In genomic region chr16:31032736-31033708, GRCh38 we compare ENCODE assay signal across 1 cellular context.
A peak's percentile ranks its signal among the peaks of the same experiment; 100 is the strongest.
TF ChIP-seq lines count a peak whose summit lies in the region.

A gene with protein sequence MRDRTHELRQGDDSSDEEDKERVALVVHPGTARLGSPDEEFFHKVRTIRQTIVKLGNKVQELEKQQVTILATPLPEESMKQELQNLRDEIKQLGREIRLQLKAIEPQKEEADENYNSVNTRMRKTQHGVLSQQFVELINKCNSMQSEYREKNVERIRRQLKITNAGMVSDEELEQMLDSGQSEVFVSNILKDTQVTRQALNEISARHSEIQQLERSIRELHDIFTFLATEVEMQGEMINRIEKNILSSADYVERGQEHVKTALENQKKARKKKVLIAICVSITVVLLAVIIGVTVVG (plus strand): TSS chr16:31033558. CDS start chr16:31033806, 248 bp downstream.

TF ChIP-seq in HepG2, 621 proteins besides CTCF, POLR2A, EP300 and RAD21 (continued from another document and continues in another):
- no peak for TF ChIP-seq ZBTB49 (CRISPR knock-in tag; IDR thresholded peaks at IDR 0.05; ENCODE audit: borderline replicate concordance)
- peak; percentile 90; the same call in 1 of the 2 replicates for TF ChIP-seq BCL3 (CRISPR knock-in tag; IDR thresholded peaks at IDR 0.05)
- TF ChIP-seq, protein P1, sequence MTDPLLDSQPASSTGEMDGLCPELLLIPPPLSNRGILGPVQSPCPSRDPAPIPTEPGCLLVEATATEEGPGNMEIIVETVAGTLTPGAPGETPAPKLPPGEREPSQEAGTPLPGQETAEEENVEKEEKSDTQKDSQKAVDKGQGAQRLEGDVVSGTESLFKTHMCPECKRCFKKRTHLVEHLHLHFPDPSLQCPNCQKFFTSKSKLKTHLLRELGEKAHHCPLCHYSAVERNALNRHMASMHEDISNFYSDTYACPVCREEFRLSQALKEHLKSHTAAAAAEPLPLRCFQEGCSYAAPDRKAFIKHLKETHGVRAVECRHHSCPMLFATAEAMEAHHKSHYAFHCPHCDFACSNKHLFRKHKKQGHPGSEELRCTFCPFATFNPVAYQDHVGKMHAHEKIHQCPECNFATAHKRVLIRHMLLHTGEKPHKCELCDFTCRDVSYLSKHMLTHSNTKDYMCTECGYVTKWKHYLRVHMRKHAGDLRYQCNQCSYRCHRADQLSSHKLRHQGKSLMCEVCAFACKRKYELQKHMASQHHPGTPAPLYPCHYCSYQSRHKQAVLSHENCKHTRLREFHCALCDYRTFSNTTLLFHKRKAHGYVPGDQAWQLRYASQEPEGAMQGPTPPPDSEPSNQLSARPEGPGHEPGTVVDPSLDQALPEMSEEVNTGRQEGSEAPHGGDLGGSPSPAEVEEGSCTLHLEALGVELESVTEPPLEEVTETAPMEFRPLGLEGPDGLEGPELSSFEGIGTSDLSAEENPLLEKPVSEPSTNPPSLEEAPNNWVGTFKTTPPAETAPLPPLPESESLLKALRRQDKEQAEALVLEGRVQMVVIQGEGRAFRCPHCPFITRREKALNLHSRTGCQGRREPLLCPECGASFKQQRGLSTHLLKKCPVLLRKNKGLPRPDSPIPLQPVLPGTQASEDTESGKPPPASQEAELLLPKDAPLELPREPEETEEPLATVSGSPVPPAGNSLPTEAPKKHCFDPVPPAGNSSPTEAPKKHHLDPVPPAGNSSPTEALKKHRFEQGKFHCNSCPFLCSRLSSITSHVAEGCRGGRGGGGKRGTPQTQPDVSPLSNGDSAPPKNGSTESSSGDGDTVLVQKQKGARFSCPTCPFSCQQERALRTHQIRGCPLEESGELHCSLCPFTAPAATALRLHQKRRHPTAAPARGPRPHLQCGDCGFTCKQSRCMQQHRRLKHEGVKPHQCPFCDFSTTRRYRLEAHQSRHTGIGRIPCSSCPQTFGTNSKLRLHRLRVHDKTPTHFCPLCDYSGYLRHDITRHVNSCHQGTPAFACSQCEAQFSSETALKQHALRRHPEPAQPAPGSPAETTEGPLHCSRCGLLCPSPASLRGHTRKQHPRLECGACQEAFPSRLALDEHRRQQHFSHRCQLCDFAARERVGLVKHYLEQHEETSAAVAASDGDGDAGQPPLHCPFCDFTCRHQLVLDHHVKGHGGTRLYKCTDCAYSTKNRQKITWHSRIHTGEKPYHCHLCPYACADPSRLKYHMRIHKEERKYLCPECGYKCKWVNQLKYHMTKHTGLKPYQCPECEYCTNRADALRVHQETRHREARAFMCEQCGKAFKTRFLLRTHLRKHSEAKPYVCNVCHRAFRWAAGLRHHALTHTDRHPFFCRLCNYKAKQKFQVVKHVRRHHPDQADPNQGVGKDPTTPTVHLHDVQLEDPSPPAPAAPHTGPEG (CRISPR knock-in tag; IDR thresholded peaks at IDR 0.05), result no peak; the same call in none of the 2 replicates
- TF ChIP-seq SMAD1 (CRISPR knock-in tag; IDR thresholded peaks at IDR 0.05; ENCODE audit: borderline replicate concordance, low read depth), result peak; percentile 93; the same call in 1 of the 2 replicates
- TF ChIP-seq HCFC1 (IDR thresholded peaks at IDR 0.05; ENCODE audit: low read depth, low read length), result peak; percentile 83
- TF ChIP-seq SMC3 (IDR thresholded peaks at IDR 0.05; ENCODE audit: low read length), result no peak
- TF ChIP-seq GATA4 (IDR thresholded peaks at IDR 0.05; ENCODE audit: borderline replicate concordance, low read depth), result no peak
- no peak for TF ChIP-seq TBL1XR1 (IDR thresholded peaks at IDR 0.05; ENCODE audit: borderline replicate concordance, low read length, partially characterized antibody)
- TF ChIP-seq ZNF749 (CRISPR knock-in tag; IDR thresholded peaks at IDR 0.05; ENCODE audit: borderline replicate concordance), result peak; percentile 73; the same call in 1 of the 2 replicates
- peak; percentile 76 for TF ChIP-seq ZNF772 (CRISPR knock-in tag; IDR thresholded peaks at IDR 0.05)
- TF ChIP-seq TP53 (CRISPR knock-in tag; conservative IDR thresholded peaks at IDR 0.05), result no peak
- peak; percentile 68; the same call in 1 of the 2 replicates for TF ChIP-seq RFXANK (CRISPR knock-in tag; IDR thresholded peaks at IDR 0.05)
- TF ChIP-seq NFATC3 (CRISPR knock-in tag; IDR thresholded peaks at IDR 0.05), result peak; percentile 98
- TF ChIP-seq, protein P2, sequence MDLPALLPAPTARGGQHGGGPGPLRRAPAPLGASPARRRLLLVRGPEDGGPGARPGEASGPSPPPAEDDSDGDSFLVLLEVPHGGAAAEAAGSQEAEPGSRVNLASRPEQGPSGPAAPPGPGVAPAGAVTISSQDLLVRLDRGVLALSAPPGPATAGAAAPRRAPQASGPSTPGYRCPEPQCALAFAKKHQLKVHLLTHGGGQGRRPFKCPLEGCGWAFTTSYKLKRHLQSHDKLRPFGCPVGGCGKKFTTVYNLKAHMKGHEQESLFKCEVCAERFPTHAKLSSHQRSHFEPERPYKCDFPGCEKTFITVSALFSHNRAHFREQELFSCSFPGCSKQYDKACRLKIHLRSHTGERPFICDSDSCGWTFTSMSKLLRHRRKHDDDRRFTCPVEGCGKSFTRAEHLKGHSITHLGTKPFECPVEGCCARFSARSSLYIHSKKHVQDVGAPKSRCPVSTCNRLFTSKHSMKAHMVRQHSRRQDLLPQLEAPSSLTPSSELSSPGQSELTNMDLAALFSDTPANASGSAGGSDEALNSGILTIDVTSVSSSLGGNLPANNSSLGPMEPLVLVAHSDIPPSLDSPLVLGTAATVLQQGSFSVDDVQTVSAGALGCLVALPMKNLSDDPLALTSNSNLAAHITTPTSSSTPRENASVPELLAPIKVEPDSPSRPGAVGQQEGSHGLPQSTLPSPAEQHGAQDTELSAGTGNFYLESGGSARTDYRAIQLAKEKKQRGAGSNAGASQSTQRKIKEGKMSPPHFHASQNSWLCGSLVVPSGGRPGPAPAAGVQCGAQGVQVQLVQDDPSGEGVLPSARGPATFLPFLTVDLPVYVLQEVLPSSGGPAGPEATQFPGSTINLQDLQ (CRISPR knock-in tag; IDR thresholded peaks at IDR 0.05), result no peak
- TF ChIP-seq KLF11 (CRISPR knock-in tag; IDR thresholded peaks at IDR 0.05), result 0 out of 2 replicates have a peak, but pooled peaks have one; percentile 37
- peak; percentile 96 for TF ChIP-seq KDM2A (CRISPR knock-in tag; IDR thresholded peaks at IDR 0.05; ENCODE audit: borderline replicate concordance, low read depth)
- TF ChIP-seq, protein P3, sequence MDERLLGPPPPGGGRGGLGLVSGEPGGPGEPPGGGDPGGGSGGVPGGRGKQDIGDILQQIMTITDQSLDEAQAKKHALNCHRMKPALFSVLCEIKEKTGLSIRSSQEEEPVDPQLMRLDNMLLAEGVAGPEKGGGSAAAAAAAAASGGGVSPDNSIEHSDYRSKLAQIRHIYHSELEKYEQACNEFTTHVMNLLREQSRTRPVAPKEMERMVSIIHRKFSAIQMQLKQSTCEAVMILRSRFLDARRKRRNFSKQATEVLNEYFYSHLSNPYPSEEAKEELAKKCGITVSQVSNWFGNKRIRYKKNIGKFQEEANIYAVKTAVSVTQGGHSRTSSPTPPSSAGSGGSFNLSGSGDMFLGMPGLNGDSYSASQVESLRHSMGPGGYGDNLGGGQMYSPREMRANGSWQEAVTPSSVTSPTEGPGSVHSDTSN (CRISPR knock-in tag; IDR thresholded peaks at IDR 0.05), result no peak
- peak; percentile 12; the same call in 1 of the 2 replicates for TF ChIP-seq ZNF557 (CRISPR knock-in tag; IDR thresholded peaks at IDR 0.05)
- no peak for TF ChIP-seq ZNF543 (CRISPR knock-in tag; IDR thresholded peaks at IDR 0.05)
- peak; percentile 95 for TF ChIP-seq ZNF274 (CRISPR knock-in tag; IDR thresholded peaks at IDR 0.05)
- TF ChIP-seq, protein P4, sequence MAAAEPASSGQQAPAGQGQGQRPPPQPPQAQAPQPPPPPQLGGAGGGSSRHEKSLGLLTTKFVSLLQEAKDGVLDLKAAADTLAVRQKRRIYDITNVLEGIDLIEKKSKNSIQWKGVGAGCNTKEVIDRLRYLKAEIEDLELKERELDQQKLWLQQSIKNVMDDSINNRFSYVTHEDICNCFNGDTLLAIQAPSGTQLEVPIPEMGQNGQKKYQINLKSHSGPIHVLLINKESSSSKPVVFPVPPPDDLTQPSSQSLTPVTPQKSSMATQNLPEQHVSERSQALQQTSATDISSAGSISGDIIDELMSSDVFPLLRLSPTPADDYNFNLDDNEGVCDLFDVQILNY (CRISPR knock-in tag; conservative IDR thresholded peaks at IDR 0.05), result no peak; the same call in 1 of the 2 replicates
- TF ChIP-seq SOX5 (CRISPR knock-in tag; IDR thresholded peaks at IDR 0.05; ENCODE audit: borderline replicate concordance), result peak; percentile 33; the same call in 1 of the 2 replicates
- TF ChIP-seq ZNF629 (CRISPR knock-in tag; conservative IDR thresholded peaks at IDR 0.05), result no peak
- no peak; the same call in 1 of the 2 replicates for TF ChIP-seq HOMEZ (CRISPR knock-in tag; IDR thresholded peaks at IDR 0.05; ENCODE audit: low read depth)
- TF ChIP-seq, protein P5, sequence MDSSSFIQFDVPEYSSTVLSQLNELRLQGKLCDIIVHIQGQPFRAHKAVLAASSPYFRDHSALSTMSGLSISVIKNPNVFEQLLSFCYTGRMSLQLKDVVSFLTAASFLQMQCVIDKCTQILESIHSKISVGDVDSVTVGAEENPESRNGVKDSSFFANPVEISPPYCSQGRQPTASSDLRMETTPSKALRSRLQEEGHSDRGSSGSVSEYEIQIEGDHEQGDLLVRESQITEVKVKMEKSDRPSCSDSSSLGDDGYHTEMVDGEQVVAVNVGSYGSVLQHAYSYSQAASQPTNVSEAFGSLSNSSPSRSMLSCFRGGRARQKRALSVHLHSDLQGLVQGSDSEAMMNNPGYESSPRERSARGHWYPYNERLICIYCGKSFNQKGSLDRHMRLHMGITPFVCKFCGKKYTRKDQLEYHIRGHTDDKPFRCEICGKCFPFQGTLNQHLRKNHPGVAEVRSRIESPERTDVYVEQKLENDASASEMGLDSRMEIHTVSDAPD (CRISPR knock-in tag; IDR thresholded peaks at IDR 0.05), result peak; percentile 25; the same call in 1 of the 2 replicates
- TF ChIP-seq SALL2 (CRISPR knock-in tag; IDR thresholded peaks at IDR 0.05), result peak; percentile 84
- no peak for TF ChIP-seq ZFY (CRISPR knock-in tag; IDR thresholded peaks at IDR 0.05)
- no peak for TF ChIP-seq ZNF30 (CRISPR knock-in tag; IDR thresholded peaks at IDR 0.05)
- TF ChIP-seq ZNF350 (CRISPR knock-in tag; IDR thresholded peaks at IDR 0.05; ENCODE audit: borderline replicate concordance, low read depth), result peak; percentile 95
- TF ChIP-seq, protein P6, sequence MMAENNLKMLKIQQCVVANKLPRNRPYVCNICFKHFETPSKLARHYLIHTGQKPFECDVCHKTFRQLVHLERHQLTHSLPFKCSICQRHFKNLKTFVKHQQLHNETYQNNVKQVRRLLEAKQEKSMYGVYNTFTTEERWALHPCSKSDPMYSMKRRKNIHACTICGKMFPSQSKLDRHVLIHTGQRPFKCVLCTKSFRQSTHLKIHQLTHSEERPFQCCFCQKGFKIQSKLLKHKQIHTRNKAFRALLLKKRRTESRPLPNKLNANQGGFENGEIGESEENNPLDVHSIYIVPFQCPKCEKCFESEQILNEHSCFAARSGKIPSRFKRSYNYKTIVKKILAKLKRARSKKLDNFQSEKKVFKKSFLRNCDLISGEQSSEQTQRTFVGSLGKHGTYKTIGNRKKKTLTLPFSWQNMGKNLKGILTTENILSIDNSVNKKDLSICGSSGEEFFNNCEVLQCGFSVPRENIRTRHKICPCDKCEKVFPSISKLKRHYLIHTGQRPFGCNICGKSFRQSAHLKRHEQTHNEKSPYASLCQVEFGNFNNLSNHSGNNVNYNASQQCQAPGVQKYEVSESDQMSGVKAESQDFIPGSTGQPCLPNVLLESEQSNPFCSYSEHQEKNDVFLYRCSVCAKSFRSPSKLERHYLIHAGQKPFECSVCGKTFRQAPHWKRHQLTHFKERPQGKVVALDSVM (CRISPR knock-in tag; IDR thresholded peaks at IDR 0.05), result peak; percentile 33; the same call in 1 of the 2 replicates
- TF ChIP-seq, protein P7, sequence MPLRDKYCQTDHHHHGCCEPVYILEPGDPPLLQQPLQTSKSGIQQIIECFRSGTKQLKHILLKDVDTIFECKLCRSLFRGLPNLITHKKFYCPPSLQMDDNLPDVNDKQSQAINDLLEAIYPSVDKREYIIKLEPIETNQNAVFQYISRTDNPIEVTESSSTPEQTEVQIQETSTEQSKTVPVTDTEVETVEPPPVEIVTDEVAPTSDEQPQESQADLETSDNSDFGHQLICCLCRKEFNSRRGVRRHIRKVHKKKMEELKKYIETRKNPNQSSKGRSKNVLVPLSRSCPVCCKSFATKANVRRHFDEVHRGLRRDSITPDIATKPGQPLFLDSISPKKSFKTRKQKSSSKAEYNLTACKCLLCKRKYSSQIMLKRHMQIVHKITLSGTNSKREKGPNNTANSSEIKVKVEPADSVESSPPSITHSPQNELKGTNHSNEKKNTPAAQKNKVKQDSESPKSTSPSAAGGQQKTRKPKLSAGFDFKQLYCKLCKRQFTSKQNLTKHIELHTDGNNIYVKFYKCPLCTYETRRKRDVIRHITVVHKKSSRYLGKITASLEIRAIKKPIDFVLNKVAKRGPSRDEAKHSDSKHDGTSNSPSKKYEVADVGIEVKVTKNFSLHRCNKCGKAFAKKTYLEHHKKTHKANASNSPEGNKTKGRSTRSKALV (CRISPR knock-in tag; IDR thresholded peaks at IDR 0.05), result no peak
- peak; percentile 75 for TF ChIP-seq RBFOX2 (IDR thresholded peaks at IDR 0.05; ENCODE audit: low read depth, low read length)
- TF ChIP-seq ZBTB21 (CRISPR knock-in tag; IDR thresholded peaks at IDR 0.05), result peak; percentile 100
